Comparison of ENCODE assay signal across 1 cellular context in the genomic region with DNA sequence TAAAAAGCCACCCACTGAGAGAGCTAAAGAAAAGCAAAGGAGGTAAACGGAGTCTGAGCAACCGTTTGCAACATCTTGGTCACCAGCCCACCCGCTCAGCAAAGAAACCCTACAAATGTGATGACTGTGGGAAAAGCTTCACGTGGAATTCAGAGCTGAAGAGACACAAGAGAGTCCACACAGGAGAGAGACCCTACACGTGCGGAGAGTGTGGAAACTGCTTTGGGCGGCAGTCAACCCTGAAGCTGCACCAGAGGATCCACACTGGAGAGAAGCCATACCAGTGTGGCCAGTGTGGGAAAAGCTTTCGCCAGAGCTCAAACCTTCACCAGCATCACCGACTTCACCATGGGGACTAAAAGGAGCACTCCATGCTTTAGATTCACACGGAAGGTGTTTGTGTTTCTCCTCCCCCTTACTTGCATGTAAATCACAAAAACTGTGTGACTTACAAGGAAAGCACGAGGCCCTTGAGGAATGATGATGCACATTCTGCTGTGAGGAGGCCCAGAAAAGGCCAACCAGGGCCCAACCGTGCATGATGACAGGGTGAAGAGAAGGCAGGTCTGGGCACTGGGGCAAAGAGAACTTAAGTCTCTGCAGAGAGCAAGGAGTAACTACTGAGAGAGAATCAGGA.
TF ChIP-seq lines count a peak whose summit lies in the region.

No MANE protein-coding gene starts in this region.

TF ChIP-seq in K562, 482 proteins besides CTCF, POLR2A, EP300 and RAD21 (continued from another document):
- TF ChIP-seq NCOA2 (IDR thresholded peaks at IDR 0.05; ENCODE audit: partially characterized antibody in 2 of 2) (no peak), PKNOX1 (IDR thresholded peaks at IDR 0.05) (no peak), RBM17 (IDR thresholded peaks at IDR 0.05; ENCODE audit: borderline replicate concordance, low read depth, low read length) (no peak), KDM4B (IDR thresholded peaks at IDR 0.05; ENCODE audit: borderline replicate concordance in 2 of 2, low read depth in 1 of 2) (no peak), FOXJ3 (CRISPR knock-in tag; IDR thresholded peaks at IDR 0.05) (no peak), WHSC1 (IDR thresholded peaks at IDR 0.05; ENCODE audit: low read length) (no peak), GTF2E2 (tag; IDR thresholded peaks at IDR 0.05) (no peak), ZC3H8 (IDR thresholded peaks at IDR 0.05) (no peak), TBL1XR1 (IDR thresholded peaks at IDR 0.05; ENCODE audit: low read length in 2 of 2) (no peak), RBM25 (IDR thresholded peaks at IDR 0.05; ENCODE audit: low read depth, low read length, severe bottlenecking) (peak; percentile 67), NBN (IDR thresholded peaks at IDR 0.05; ENCODE audit: low read depth) (no peak), BMI1 (IDR thresholded peaks at IDR 0.05; ENCODE audit: low read length) (no peak), RBFOX2 (IDR thresholded peaks at IDR 0.05; ENCODE audit: low read depth, low read length) (no peak), ZNF77 (CRISPR knock-in tag; IDR thresholded peaks at IDR 0.05) (no peak), MCM7 (IDR thresholded peaks at IDR 0.05) (no peak), ZNF75A (CRISPR knock-in tag; IDR thresholded peaks at IDR 0.05) (peak; percentile 100), ZNF316 (IDR thresholded peaks at IDR 0.05) (peak; percentile 38; the same call in 1 of the 2 replicates), ETV5 (CRISPR knock-in tag; IDR thresholded peaks at IDR 0.05; ENCODE audit: low read depth) (no peak), SIN3B (IDR thresholded peaks at IDR 0.05; ENCODE audit: low read depth) (no peak), ZNF212 (CRISPR knock-in tag; IDR thresholded peaks at IDR 0.05) (no peak), ZNF347 (CRISPR knock-in tag; IDR thresholded peaks at IDR 0.05; ENCODE audit: low read depth) (no peak), ZSCAN29 (IDR thresholded peaks at IDR 0.05) (no peak), RUNX1 (IDR thresholded peaks at IDR 0.05; ENCODE audit: low read depth) (no peak), MLLT1 (IDR thresholded peaks at IDR 0.05) (0 out of 4 replicates have a peak, but pooled peaks of 1 of the 2 experiments have one; percentile 28), SMARCA4 (IDR thresholded peaks at IDR 0.05) (no peak), CBX5 (IDR thresholded peaks at IDR 0.05; ENCODE audit: borderline replicate concordance, low read depth) (peak; percentile 59; the same call in 1 of the 2 replicates), BDP1 (IDR thresholded peaks at IDR 0.05; ENCODE audit: insufficient read depth, insufficient read length) (no peak), CAMTA2 (CRISPR knock-in tag; conservative IDR thresholded peaks at IDR 0.05) (no peak), SMARCE1 (IDR thresholded peaks at IDR 0.05) (no peak), FOSL1 (tag; conservative IDR thresholded peaks at IDR 0.05) (no peak), ZNF436 (CRISPR knock-in tag; IDR thresholded peaks at IDR 0.05) (no peak), TOE1 (IDR thresholded peaks at IDR 0.05; ENCODE audit: borderline replicate concordance) (no peak), TOE1 (CRISPR knock-in tag; IDR thresholded peaks at IDR 0.05; ENCODE audit: borderline replicate concordance, low read depth) (no peak), STAT5B (CRISPR knock-in tag; IDR thresholded peaks at IDR 0.05) (no peak), KAT2B (IDR thresholded peaks at IDR 0.05; ENCODE audit: low read depth, low read length) (no peak), NFIX (CRISPR knock-in tag; IDR thresholded peaks at IDR 0.05; ENCODE audit: low read depth) (no peak), CREB5 (CRISPR knock-in tag; IDR thresholded peaks at IDR 0.05) (no peak), ARID1B (IDR thresholded peaks at IDR 0.05) (no peak), KHSRP (IDR thresholded peaks at IDR 0.05) (no peak), TEAD4 (IDR thresholded peaks at IDR 0.05; ENCODE audit: low read length) (peak; percentile 27; the same call in 1 of the 2 replicates), TEAD4 (CRISPR knock-in tag; IDR thresholded peaks at IDR 0.05; ENCODE audit: borderline replicate concordance) (no peak), BRD9 (IDR thresholded peaks at IDR 0.05; ENCODE audit: low read depth, partially characterized antibody) (no peak), NFATC3 (IDR thresholded peaks at IDR 0.05) (no peak), HNRNPK (IDR thresholded peaks at IDR 0.05; ENCODE audit: low read depth, low read length, poor library complexity, severe bottlenecking) (no peak)
- TF ChIP-seq, protein P1, sequence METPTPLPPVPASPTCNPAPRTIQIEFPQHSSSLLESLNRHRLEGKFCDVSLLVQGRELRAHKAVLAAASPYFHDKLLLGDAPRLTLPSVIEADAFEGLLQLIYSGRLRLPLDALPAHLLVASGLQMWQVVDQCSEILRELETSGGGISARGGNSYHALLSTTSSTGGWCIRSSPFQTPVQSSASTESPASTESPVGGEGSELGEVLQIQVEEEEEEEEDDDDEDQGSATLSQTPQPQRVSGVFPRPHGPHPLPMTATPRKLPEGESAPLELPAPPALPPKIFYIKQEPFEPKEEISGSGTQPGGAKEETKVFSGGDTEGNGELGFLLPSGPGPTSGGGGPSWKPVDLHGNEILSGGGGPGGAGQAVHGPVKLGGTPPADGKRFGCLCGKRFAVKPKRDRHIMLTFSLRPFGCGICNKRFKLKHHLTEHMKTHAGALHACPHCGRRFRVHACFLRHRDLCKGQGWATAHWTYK (CRISPR knock-in tag; IDR thresholded peaks at IDR 0.05) = no peak
- TF ChIP-seq, protein P2, sequence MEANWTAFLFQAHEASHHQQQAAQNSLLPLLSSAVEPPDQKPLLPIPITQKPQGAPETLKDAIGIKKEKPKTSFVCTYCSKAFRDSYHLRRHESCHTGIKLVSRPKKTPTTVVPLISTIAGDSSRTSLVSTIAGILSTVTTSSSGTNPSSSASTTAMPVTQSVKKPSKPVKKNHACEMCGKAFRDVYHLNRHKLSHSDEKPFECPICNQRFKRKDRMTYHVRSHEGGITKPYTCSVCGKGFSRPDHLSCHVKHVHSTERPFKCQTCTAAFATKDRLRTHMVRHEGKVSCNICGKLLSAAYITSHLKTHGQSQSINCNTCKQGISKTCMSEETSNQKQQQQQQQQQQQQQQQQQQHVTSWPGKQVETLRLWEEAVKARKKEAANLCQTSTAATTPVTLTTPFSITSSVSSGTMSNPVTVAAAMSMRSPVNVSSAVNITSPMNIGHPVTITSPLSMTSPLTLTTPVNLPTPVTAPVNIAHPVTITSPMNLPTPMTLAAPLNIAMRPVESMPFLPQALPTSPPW (CRISPR knock-in tag; IDR thresholded peaks at IDR 0.05) = no peak
